ENCODE assay signal across 18 cellular contexts in the genomic region with DNA sequence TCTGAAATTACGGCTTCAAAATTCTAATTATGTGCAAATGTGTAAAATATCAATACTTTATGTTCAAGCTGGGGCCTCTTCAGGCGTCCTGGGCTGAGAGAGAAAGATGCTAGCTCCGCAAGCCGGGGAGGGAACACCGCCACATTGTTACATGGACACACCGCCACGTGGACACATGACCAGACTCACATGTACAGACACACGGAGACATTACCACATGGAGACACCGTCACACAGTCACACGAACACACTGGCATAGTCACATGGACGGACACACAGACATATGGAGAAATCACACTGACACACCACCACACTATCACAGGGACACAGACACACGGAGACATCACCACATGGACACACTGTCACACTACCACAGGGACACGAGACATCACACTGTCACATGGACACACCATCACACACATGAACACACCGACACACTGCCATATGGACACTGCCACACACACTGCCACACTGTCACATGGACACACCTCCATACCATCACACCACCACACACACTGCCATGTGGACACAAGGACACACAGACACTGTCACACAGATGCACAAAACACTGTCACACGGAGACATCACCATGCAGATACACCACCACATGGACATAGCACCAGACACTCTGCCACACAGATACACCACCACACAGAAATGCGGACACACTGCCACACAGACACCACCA. TPM values are rescaled to one million over a fixed set of nuclear protein-coding genes. Genes with fewer than 3 reads are reported as not detected.
"Had no signal": no experiment of that assay in that cellular context is flagged by ENCODE, and none has a peak within 500 bp of the region (broad histone marks: within the 10 kb centered on the region; RNA-seq: fewer than 3 reads in every experiment).

No MANE protein-coding gene starts in this region.

RNA-seq across cellular contexts. Expression of gene POTEH, which starts 58.0 kb away (rescaled TPM):
- total RNA-seq: cardiac muscle cell; chondrocyte; colonic mucosa; dermis blood vessel endothelial cell; esophagus mucosa; fibroblast of lung; foreskin keratinocyte; gastroesophageal sphincter; heart right ventricle; mammary epithelial cell; mucosa of gallbladder; naive thymus-derived CD8-positive, alpha-beta T cell; osteocyte; psoas muscle; renal cortical epithelial cell; smooth muscle cell; suprapubic skin; transverse colon had no signal
- polyA plus RNA-seq: cardiac muscle cell; fibroblast of lung; foreskin keratinocyte; heart right ventricle; mammary epithelial cell; naive thymus-derived CD8-positive, alpha-beta T cell; psoas muscle; smooth muscle cell had no signal
